In the genomic region with DNA sequence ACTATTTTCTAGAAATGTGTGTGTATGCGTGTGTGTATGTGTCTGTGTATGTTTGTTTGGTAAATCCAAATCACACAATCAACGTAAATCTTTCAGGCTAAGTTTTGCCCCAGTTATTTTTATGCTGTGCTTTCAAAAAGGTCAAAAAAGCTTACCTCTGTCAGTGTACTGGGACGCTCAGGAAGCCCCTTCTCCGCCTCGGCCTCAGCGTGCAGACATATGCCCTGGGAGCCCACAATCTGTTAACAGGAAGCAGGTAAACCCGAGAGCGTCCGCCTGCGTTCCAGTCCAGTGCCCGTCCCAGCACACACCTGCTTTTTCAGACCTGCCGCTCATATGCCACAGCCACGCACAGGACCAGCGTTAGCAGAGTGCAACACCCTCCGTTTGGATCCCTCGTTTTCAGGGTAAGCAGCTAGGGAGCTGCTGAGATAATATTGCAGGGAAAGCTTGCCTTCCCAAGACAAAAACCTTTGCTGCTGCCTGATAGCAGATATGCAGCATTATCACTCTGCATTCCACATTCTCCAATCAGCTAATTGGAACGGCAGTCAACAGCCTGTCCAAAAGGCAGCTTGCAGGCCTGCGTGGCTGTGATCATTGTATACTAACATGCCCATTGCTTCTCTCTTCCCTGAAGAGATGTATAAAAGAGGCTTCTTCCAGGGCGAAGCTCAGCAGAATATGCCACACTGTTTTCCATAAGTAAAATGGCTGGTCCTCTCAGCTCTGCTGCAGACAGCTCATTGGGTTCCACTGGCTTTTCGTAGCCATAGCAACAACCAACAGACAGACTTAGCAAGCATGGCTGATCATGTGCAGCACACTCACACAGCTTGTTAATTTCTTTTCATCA, we compare ENCODE assay signal across 8 cellular contexts. TPM values are rescaled to one million over a fixed set of nuclear protein-coding genes. Genes with fewer than 3 reads are reported as not detected.
DNase-seq lines count a peak whose midpoint lies in the region; ATAC-seq, FAIRE-seq and TF ChIP-seq lines count a peak whose summit lies in the region.

A gene with protein sequence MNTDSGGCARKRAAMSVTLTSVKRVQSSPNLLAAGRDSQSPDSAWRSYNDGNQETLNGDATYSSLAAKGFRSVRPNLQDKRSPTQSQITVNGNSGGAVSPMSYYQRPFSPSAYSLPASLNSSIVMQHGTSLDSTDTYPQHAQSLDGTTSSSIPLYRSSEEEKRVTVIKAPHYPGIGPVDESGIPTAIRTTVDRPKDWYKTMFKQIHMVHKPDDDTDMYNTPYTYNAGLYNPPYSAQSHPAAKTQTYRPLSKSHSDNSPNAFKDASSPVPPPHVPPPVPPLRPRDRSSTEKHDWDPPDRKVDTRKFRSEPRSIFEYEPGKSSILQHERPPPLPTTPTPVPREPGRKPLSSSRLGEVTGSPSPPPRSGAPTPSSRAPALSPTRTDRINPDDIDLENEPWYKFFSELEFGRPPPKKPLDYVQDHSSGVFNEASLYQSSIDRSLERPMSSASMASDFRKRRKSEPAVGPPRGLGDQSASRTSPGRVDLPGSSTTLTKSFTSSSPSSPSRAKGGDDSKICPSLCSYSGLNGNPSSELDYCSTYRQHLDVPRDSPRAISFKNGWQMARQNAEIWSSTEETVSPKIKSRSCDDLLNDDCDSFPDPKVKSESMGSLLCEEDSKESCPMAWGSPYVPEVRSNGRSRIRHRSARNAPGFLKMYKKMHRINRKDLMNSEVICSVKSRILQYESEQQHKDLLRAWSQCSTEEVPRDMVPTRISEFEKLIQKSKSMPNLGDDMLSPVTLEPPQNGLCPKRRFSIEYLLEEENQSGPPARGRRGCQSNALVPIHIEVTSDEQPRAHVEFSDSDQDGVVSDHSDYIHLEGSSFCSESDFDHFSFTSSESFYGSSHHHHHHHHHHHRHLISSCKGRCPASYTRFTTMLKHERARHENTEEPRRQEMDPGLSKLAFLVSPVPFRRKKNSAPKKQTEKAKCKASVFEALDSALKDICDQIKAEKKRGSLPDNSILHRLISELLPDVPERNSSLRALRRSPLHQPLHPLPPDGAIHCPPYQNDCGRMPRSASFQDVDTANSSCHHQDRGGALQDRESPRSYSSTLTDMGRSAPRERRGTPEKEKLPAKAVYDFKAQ (N-terminal part only) (minus strand): TSS at position 686 of the 856 bp plus-strand sequence. CDS start 121,623 bp downstream, outside the sequence.

- H3K27ac ChIP-seq in mesodermal cell (ENCODE audit: low read depth, low read length, severe bottlenecking) (peak within 1 kb of the TSS; percentile 73), vagina (peak within 1 kb of the TSS; percentile 16)
- H3K27ac ChIP-seq in CD8-positive, alpha-beta T cell (ENCODE audit: low read depth, low read length), result no peak within 1 kb of the TSS

- POLR2A ChIA-PET in CD8-positive, alpha-beta T cell (lab: Charles Lee), result no interaction called here

- H3K27ac Mint-ChIP-seq in CD8-positive, alpha-beta T cell, result no peak within 1 kb of the TSS

- no peaks in the 10 kb centered on the region for H3K36me3 ChIP-seq in endocrine pancreas (ENCODE audit: control insufficient read depth, insufficient read depth, low read length)
- H3K36me3 ChIP-seq in mesodermal cell (ENCODE audit: control insufficient read depth, insufficient read depth, low read length), result no peaks in the 10 kb centered on the region
- no peaks in the 10 kb centered on the region for H3K36me3 ChIP-seq in vagina
- no peaks in the 10 kb centered on the region for H3K36me3 ChIP-seq in CD8-positive, alpha-beta T cell (ENCODE audit: insufficient read depth, low read length)

- peak within 1 kb of the TSS; percentile 42 for H3K9ac ChIP-seq in endocrine pancreas (ENCODE audit: control insufficient read depth, insufficient read depth, low read length)

- peak; percentile 90 for FAIRE-seq in A204.1 (lab: Jason Lieb, UNC)

- TF ChIP-seq POLR2A in GM19193 (IDR thresholded peaks at IDR 0.05; ENCODE audit: extremely low read depth, insufficient read depth, insufficient read length) (peak; percentile 57), vagina (IDR thresholded peaks at IDR 0.05) (no peak)

- H3K27me3 ChIP-seq in endocrine pancreas (ENCODE audit: control insufficient read depth, insufficient read depth, low read length) (no peaks in the 10 kb centered on the region), vagina (no peaks in the 10 kb centered on the region)
- H3K27me3 ChIP-seq in CD8-positive, alpha-beta T cell (ENCODE audit: insufficient read depth, low read length), result no peaks in the 10 kb centered on the region

- H3K36me3 Mint-ChIP-seq in CD8-positive, alpha-beta T cell, result no peaks in the 10 kb centered on the region

- intact Hi-C loops in vagina (cut with DNase I), result no loop called here
- intact Hi-C loops in CD8-positive, alpha-beta T cell (cut with DNase I, micrococcal nuclease), result no loop called here

- H3K9me3 Mint-ChIP-seq in CD8-positive, alpha-beta T cell, result no peaks in the 10 kb centered on the region

- no peak within 1 kb of the TSS for H3K4me3 Mint-ChIP-seq in CD8-positive, alpha-beta T cell

- WGBS in mesodermal cell (ENCODE audit: insufficient coverage in 2 of 2), 2 experiments, result 72 to 76% methylated on average over 12 to 17 of the region's 20 CpGs

- no peaks in the 10 kb centered on the region for H3K4me1 Mint-ChIP-seq in CD8-positive, alpha-beta T cell (ENCODE audit: low read depth)

- DNase-seq in NCI-H748 (lab: John Stamatoyannopoulos, UW; ENCODE audit: unreplicated experiment) (peak; percentile 90), vagina (ENCODE audit: extremely low spot score in 2 of 2) (no peak)
- no peak for DNase-seq in CD8-positive, alpha-beta T cell

- H3K4me1 ChIP-seq in endocrine pancreas (ENCODE audit: control insufficient read depth, insufficient read depth, low read length) (peaks cover 4% of the 10 kb centered on the region), mesodermal cell (ENCODE audit: control insufficient read depth, insufficient read depth, low read length, poor library complexity, severe bottlenecking) (peaks cover 16% of the 10 kb centered on the region), vagina (no peaks in the 10 kb centered on the region)
- no peaks in the 10 kb centered on the region for H3K4me1 ChIP-seq in CD8-positive, alpha-beta T cell (ENCODE audit: insufficient read depth, low read length)

- H3K9me3 ChIP-seq in endocrine pancreas (ENCODE audit: control insufficient read depth, low read length) (no peaks in the 10 kb centered on the region), mesodermal cell (ENCODE audit: control insufficient read depth, low read length) (no peaks in the 10 kb centered on the region), vagina (no peaks in the 10 kb centered on the region)
- H3K9me3 ChIP-seq in CD8-positive, alpha-beta T cell (ENCODE audit: low read length), result no peaks in the 10 kb centered on the region

- peak; percentile 85 for ATAC-seq in HG03175 (IDR thresholded peaks at IDR 0.05; ENCODE audit: unreplicated experiment)
- ATAC-seq in CD8-positive, alpha-beta T cell, result no peak

- peak within 1 kb of the TSS; percentile 98 for H3K4me3 ChIP-seq in endocrine pancreas (ENCODE audit: control insufficient read depth, insufficient read depth, low read length)
- H3K4me3 ChIP-seq in mesodermal cell (ENCODE audit: extremely low read depth, insufficient read depth, low read length, poor library complexity, severe bottlenecking), result peak within 1 kb of the TSS; percentile 8
- H3K4me3 ChIP-seq in vagina, result peak within 1 kb of the TSS; percentile 37 to 39
- H3K4me3 ChIP-seq in CD8-positive, alpha-beta T cell (ENCODE audit: low read depth, low read length), result no peak within 1 kb of the TSS

- CTCF ChIA-PET in CD8-positive, alpha-beta T cell (lab: Charles Lee), result no interaction called here

- peaks cover 13% of the 10 kb centered on the region for H3K27me3 Mint-ChIP-seq in CD8-positive, alpha-beta T cell (ENCODE audit: low read depth)

- TF ChIP-seq CTCF in vagina (IDR thresholded peaks at IDR 0.05), result no peak
- no peak for TF ChIP-seq CTCF in CD8-positive, alpha-beta T cell (IDR thresholded peaks at IDR 0.05)

RNA-seq across cellular contexts. Expression of the gene that starts here (rescaled TPM):
- polyA plus RNA-seq in mesodermal cell (2013, experiment 1 of 2), result 30.0 TPM
- 20.3 TPM for polyA plus RNA-seq in mesodermal cell (2013, experiment 2 of 2)
- total RNA-seq in vagina, result 60.4 TPM
- total RNA-seq in CD8-positive, alpha-beta T cell, result under 1 TPM in 1 of 2 experiments, not detected in 1; 0.08 TPM

Comparison
In these comparisons a context has a peak if more than half of its experiments do, and no peak if none do; other contexts are left out.
1. RNA of the gene that starts here (total RNA-seq): 60.4 TPM in vagina (single experiment); 0.08 TPM in CD8-positive, alpha-beta T cell; every median in the first group is over 10 times any median in the second.